ENCODE assay signal across 14 cellular contexts in the genomic region with DNA sequence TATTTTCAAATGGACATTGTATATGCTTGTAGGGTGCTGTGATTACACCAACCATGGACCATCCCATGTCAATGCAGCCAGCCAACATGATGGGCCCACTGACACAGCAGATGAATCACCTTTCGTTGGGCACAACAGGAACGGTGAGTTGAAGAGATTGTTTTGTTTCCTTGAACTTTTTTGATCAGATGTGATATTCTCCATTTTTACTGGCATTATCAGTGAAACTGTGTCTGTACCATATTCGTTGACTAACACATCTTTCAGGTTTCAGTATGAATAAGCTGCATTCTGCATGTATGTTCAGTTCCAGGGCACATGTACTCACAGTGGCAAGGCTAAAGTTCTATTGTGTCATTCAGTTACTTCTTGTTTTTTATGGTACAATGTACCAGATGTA.
DNase-seq lines count a peak whose midpoint lies in the region; ATAC-seq, FAIRE-seq and TF ChIP-seq lines count a peak whose summit lies in the region.
"Had no signal": no experiment of that assay in that cellular context is flagged by ENCODE, and none has a peak within 500 bp of the region (broad histone marks: within the 10 kb centered on the region; RNA-seq: fewer than 3 reads in every experiment).

No MANE protein-coding gene starts in this region.

- H3K4me3 ChIP-seq in IMR-90 (ENCODE audit: insufficient read depth, low read depth, low read length) (no peak overlapping the region), heart left ventricle (no peak overlapping the region)
- H3K4me3 ChIP-seq: lower lobe of right lung, transverse colon had no signal

- no peaks in the 10 kb centered on the region for H4K20me1 ChIP-seq in IMR-90 (ENCODE audit: insufficient read depth, low read length)

- H2BK120ac ChIP-seq in IMR-90 (ENCODE audit: low read depth, low read length), result no peak overlapping the region

- TF ChIP-seq POLR2A in IMR-90 (IDR thresholded peaks at IDR 0.05; ENCODE audit: low read depth, low read length), result no peak
- no peak for TF ChIP-seq POLR2A in heart left ventricle (IDR thresholded peaks at IDR 0.05)

- intact Hi-C loops in IMR-90 (cut with micrococcal nuclease), result no loop called here
- intact Hi-C loops in heart left ventricle (cut with DNase I), result no loop called here

- in situ Hi-C loops in IMR-90 (cut with MboI; ENCODE audit: low sequenced_read_pairs), result no loop called here

- no peak overlapping the region for H3K23ac ChIP-seq in IMR-90 (ENCODE audit: low read depth, low read length)

- BruUV-seq in IMR-90 (replicated peaks; lab: Mats Ljungman, UMichigan), result no TSS peak

- no peak overlapping the region for H4K91ac ChIP-seq in IMR-90 (ENCODE audit: insufficient read depth, low read depth, low read length)

- dilution Hi-C loops in IMR-90 (cut with HindIII; ENCODE audit: low sequenced_read_pairs, unreplicated experiment), result no loop called here

- H3K9ac ChIP-seq in IMR-90 (ENCODE audit: low read depth, low read length), result no peak overlapping the region

- 0 out of 2 replicates have a peak overlapping the region, but pooled peaks have one; percentile 1 for H3K14ac ChIP-seq in IMR-90 (replicated peaks; ENCODE audit: low read depth, low read length)

- H3K56ac ChIP-seq in IMR-90 (ENCODE audit: extremely low read depth, insufficient read depth, low read length), result no peak overlapping the region

- H3K27me3 ChIP-seq in IMR-90 (ENCODE audit: control insufficient read depth, insufficient read depth, low read length) (no peaks in the 10 kb centered on the region), heart left ventricle (no peaks in the 10 kb centered on the region)
- H3K27me3 ChIP-seq: transverse colon had no signal

- H3K18ac ChIP-seq in IMR-90 (ENCODE audit: low read depth, low read length), result no peak overlapping the region

- ATAC-seq in GM19395 (IDR thresholded peaks at IDR 0.05; ENCODE audit: unreplicated experiment) (peak; percentile 91), HG02884 (IDR thresholded peaks at IDR 0.05; ENCODE audit: unreplicated experiment) (peak; percentile 89), IMR-90 (ENCODE audit: low read depth) (no peak), heart left ventricle (no peak)
- ATAC-seq: CD8-positive, alpha-beta T cell; HepG2; lower lobe of right lung had no signal

- no peak overlapping the region for H4K5ac ChIP-seq in IMR-90 (ENCODE audit: low read depth, low read length)

- H2BK5ac ChIP-seq in IMR-90 (ENCODE audit: low read depth, low read length, poor library complexity, severe bottlenecking), result no peak overlapping the region

- no peak overlapping the region for H4K8ac ChIP-seq in IMR-90 (ENCODE audit: low read depth in 2 of 2, low read length in 2 of 2)

- POLR2A ChIA-PET in IMR-90 (lab: Charles Lee; ENCODE audit: unreplicated experiment), result no interaction called here

- no peaks in the 10 kb centered on the region for H3K79me1 ChIP-seq in IMR-90 (ENCODE audit: low read depth in 1 of 2, low read length in 2 of 2)

- TF ChIP-seq CTCF in IMR-90 (conservative IDR thresholded peaks at IDR 0.05; ENCODE audit: low read depth, low read length) (no peak), heart left ventricle (IDR thresholded peaks at IDR 0.05) (no peak)

- WGBS in IMR-90 (ENCODE audit: extremely low coverage in 2 of 2, insufficient read length in 1 of 2), 2 experiments, result no CpG with 5 or more reads among the region's 3 CpGs
- WGBS in heart left ventricle, 4 donors, result 94 to 98% (median 95%) methylated on average over 3 of the region's 3 CpGs

- H2AK9ac ChIP-seq in IMR-90 (replicated peaks; ENCODE audit: low read depth, low read length, poor library complexity), result no peak overlapping the region

- peak; percentile 26 for FAIRE-seq in GM18507 (lab: Jason Lieb, UNC)
- FAIRE-seq: frontal cortex, HepG2 had no signal

- peaks cover 4% of the 10 kb centered on the region for H3K9me1 ChIP-seq in IMR-90 (ENCODE audit: insufficient read depth, low read length)

- H3K9me3 ChIP-seq in IMR-90 (ENCODE audit: control insufficient read depth, insufficient read depth, low read length) (no peaks in the 10 kb centered on the region), heart left ventricle (no peaks in the 10 kb centered on the region)
- H3K9me3 ChIP-seq: lower lobe of right lung, transverse colon had no signal

- no peak overlapping the region for H3K4ac ChIP-seq in IMR-90 (ENCODE audit: low read depth, low read length)

- H3K27ac ChIP-seq in IMR-90 (ENCODE audit: insufficient read depth, low read length) (no peak overlapping the region), heart left ventricle (no peak overlapping the region)
- H3K27ac ChIP-seq: lower lobe of right lung, transverse colon had no signal

- CTCF ChIA-PET in IMR-90 (lab: Yijun Ruan, JAX), result no interaction called here

- H3K4me1 ChIP-seq in IMR-90 (ENCODE audit: control insufficient read depth, insufficient read depth, low read length), result peaks cover 3% of the 10 kb centered on the region; the same call in 1 of the 2 replicates
- peaks cover 0 to 43% (median 6%) of the 10 kb centered on the region in 12 donors for H3K4me1 ChIP-seq in heart left ventricle
- H3K4me1 ChIP-seq: lower lobe of right lung had no signal

- TF ChIP-seq RAD21 in IMR-90 (IDR thresholded peaks at IDR 0.05; ENCODE audit: low read length), result no peak

- H3K36me3 ChIP-seq in IMR-90 (ENCODE audit: control insufficient read depth, insufficient read depth, low read length) (peaks cover 1% of the 10 kb centered on the region; the same call in 1 of the 2 replicates), heart left ventricle (peaks cover 0 to 11% (median 0%) of the 10 kb centered on the region in 9 donors)
- H3K36me3 ChIP-seq: lower lobe of right lung, transverse colon had no signal

- H2AK5ac ChIP-seq in IMR-90 (ENCODE audit: low read depth, low read length), result peak overlapping the region; percentile 84; the same call in 1 of the 2 replicates

- no peak overlapping the region for H3K4me2 ChIP-seq in IMR-90 (ENCODE audit: low read depth, low read length)

- no peak for DNase-seq in GM18507 (ENCODE audit: extremely low spot score, insufficient read length, low read depth)
- no peak for DNase-seq in IMR-90
- no peak for DNase-seq in NCI-H2107 (lab: John Stamatoyannopoulos, UW)
- no peak for DNase-seq in EL
- no peak for DNase-seq in heart left ventricle
- DNase-seq in superior temporal gyrus (ENCODE audit: extremely low spot score), result no peak
- DNase-seq: activated gamma-delta T cell; CD8-positive, alpha-beta T cell; lower lobe of right lung; transverse colon had no signal

- H2AFZ ChIP-seq in IMR-90 (replicated peaks; ENCODE audit: low read length, poor library complexity), result no peak overlapping the region

- H2BK15ac ChIP-seq in IMR-90 (ENCODE audit: low read depth, low read length), result no peak overlapping the region

- no peak overlapping the region for H2BK20ac ChIP-seq in IMR-90 (ENCODE audit: low read depth, low read length)

TF ChIP-seq in IMR-90, 13 proteins besides CTCF, POLR2A, EP300 and RAD21:
- no peak for TF ChIP-seq RFX5 (IDR thresholded peaks at IDR 0.05; ENCODE audit: low read depth, low read length)
- no peak for TF ChIP-seq MAZ (IDR thresholded peaks at IDR 0.05; ENCODE audit: borderline replicate concordance, low read depth, low read length)
- TF ChIP-seq, protein P1, sequence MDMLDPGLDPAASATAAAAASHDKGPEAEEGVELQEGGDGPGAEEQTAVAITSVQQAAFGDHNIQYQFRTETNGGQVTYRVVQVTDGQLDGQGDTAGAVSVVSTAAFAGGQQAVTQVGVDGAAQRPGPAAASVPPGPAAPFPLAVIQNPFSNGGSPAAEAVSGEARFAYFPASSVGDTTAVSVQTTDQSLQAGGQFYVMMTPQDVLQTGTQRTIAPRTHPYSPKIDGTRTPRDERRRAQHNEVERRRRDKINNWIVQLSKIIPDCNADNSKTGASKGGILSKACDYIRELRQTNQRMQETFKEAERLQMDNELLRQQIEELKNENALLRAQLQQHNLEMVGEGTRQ (IDR thresholded peaks at IDR 0.05; ENCODE audit: low read depth, low read length), result no peak
- TF ChIP-seq RCOR1 (IDR thresholded peaks at IDR 0.05; ENCODE audit: insufficient replicate concordance, low read length), result no peak
- TF ChIP-seq, protein P2, sequence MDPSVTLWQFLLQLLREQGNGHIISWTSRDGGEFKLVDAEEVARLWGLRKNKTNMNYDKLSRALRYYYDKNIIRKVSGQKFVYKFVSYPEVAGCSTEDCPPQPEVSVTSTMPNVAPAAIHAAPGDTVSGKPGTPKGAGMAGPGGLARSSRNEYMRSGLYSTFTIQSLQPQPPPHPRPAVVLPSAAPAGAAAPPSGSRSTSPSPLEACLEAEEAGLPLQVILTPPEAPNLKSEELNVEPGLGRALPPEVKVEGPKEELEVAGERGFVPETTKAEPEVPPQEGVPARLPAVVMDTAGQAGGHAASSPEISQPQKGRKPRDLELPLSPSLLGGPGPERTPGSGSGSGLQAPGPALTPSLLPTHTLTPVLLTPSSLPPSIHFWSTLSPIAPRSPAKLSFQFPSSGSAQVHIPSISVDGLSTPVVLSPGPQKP (IDR thresholded peaks at IDR 0.05; ENCODE audit: borderline replicate concordance, low read depth, low read length), result no peak
- TF ChIP-seq CHD1 (IDR thresholded peaks at IDR 0.05; ENCODE audit: low read depth, low read length), result no peak
- no peak for TF ChIP-seq FOS (IDR thresholded peaks at IDR 0.05; ENCODE audit: low read depth, low read length)
- TF ChIP-seq NFE2L2 (IDR thresholded peaks at IDR 0.05; ENCODE audit: low read depth, low read length), result no peak
- no peak for TF ChIP-seq MAFK (IDR thresholded peaks at IDR 0.05; ENCODE audit: low read depth, low read length)
- no peak for TF ChIP-seq CEBPB (IDR thresholded peaks at IDR 0.05; ENCODE audit: low read depth, low read length)
- TF ChIP-seq MXI1 (IDR thresholded peaks at IDR 0.05; ENCODE audit: borderline replicate concordance, low read depth, low read length), result no peak
- TF ChIP-seq BHLHE40 (IDR thresholded peaks at IDR 0.05; ENCODE audit: low read depth, low read length), result no peak
- TF ChIP-seq SMC3 (IDR thresholded peaks at IDR 0.05; ENCODE audit: low read depth, low read length), result no peak

Comparison
In these comparisons a context has a peak if more than half of its experiments do, and no peak if none do; other contexts are left out.
1. ATAC-seq: peak in GM19395 (single experiment) and HG02884 (single experiment); none in IMR-90 (single experiment) and heart left ventricle (0 of 4).